In the genomic region with DNA sequence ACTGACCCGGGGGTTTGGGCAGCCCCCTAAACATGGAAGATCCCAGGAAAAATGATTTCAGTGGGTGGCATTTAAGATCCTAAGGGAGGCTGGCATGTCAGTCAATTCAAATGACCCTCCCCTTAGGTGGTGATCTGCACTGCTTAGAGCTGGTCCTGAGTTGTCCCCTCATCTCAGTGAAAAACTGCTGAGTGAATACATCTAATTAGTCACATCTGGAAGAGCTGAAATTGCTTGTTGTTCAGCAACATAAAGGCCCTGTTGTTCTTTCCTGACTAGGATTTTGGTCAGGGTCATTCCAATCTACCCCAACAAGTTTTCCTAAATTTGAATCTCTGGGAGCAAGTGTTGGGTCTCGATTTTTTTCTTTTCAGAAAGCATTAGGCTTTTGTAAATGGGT, we compare ENCODE assay signal across 14 cellular contexts.
DNase-seq lines count a peak whose midpoint lies in the region; ATAC-seq and TF ChIP-seq lines count a peak whose summit lies in the region.
"Had no signal": no experiment of that assay in that cellular context is flagged by ENCODE, and none has a peak within 500 bp of the region (broad histone marks: within the 10 kb centered on the region; RNA-seq: fewer than 3 reads in every experiment).

No MANE protein-coding gene starts in this region.

- no peaks in the 10 kb centered on the region for H4K20me1 ChIP-seq in GM23338 (replicated peaks; ENCODE audit: insufficient read depth)
- H4K20me1 ChIP-seq: BLaER1 had no signal

- H3K4me3 ChIP-seq in GM23338: no peak overlapping the region
- H3K4me3 ChIP-seq: BLaER1 had no signal

- H3K36me3 Mint-ChIP-seq in GM23338 (ENCODE audit: low read depth): no peaks in the 10 kb centered on the region
- H3K36me3 Mint-ChIP-seq: CD8-positive, alpha-beta memory T cell had no signal

- no peaks in the 10 kb centered on the region for H3K9me3 Mint-ChIP-seq in GM23338

- peaks cover 3% of the 10 kb centered on the region for H3K27me3 Mint-ChIP-seq in GM23338 (ENCODE audit: insufficient read depth, low read depth, poor library complexity)
- H3K27me3 Mint-ChIP-seq: CD8-positive, alpha-beta memory T cell had no signal

- no peaks in the 10 kb centered on the region for H3K79me2 ChIP-seq in GM23338 (replicated peaks; ENCODE audit: insufficient read depth)

- H3K4me1 Mint-ChIP-seq in GM23338: peaks cover 35% of the 10 kb centered on the region
- H3K4me1 Mint-ChIP-seq: CD8-positive, alpha-beta memory T cell had no signal

- peak overlapping the region; percentile 65; the same call in 1 of the 2 replicates for H2AFZ ChIP-seq in GM23338

- H3K27ac Mint-ChIP-seq in GM23338: no peak overlapping the region
- H3K27ac Mint-ChIP-seq: CD8-positive, alpha-beta memory T cell had no signal

- no peak for TF ChIP-seq CTCF in GM23338 (conservative IDR thresholded peaks at IDR 0.05; ENCODE audit: low read depth in 2 of 2)

- ATAC-seq in GM23338: peak; percentile 28; the same call in 1 of the 3 replicates
- ATAC-seq in sciatic nerve: peak; percentile 69

- H3K27ac ChIP-seq in GM23338 (ENCODE audit: low read depth): no peak overlapping the region
- H3K27ac ChIP-seq in cingulate gyrus (ENCODE audit: low read depth, low read length): peak overlapping the region; percentile 33
- H3K27ac ChIP-seq: BLaER1 had no signal

- DNase-seq in GM23338 (ENCODE audit: low spot score) (no peak), inferior parietal cortex (ENCODE audit: extremely low spot score) (peak; percentile 13), sciatic nerve (ENCODE audit: low spot score) (no peak), NCI-H446 (lab: John Stamatoyannopoulos, UW) (no peak), middle frontal gyrus (ENCODE audit: extremely low spot score, low spot score) (no peak)
- no peak for DNase-seq in stimulated activated CD8-positive, alpha-beta memory T cell treated with anti-CD3 and anti-CD28 coated beads, Interleukin-4, amount 100 ng/mL, for 48 hours
- DNase-seq: 8988T; AML-193; CD8-positive, alpha-beta memory T cell; DMS53; GF-D8; H7 had no signal

- H3K27me3 ChIP-seq in GM23338 (ENCODE audit: insufficient read depth): no peaks in the 10 kb centered on the region
- H3K27me3 ChIP-seq: BLaER1 had no signal

- H3K36me3 ChIP-seq in GM23338 (ENCODE audit: insufficient read depth): no peaks in the 10 kb centered on the region
- H3K36me3 ChIP-seq: BLaER1 had no signal

- H3K9me2 ChIP-seq in GM23338 (ENCODE audit: insufficient read depth): peaks cover 4% of the 10 kb centered on the region; the same call in 1 of the 2 replicates

- H3K4me2 ChIP-seq in GM23338: no peak overlapping the region
- H3K4me2 ChIP-seq: BLaER1 had no signal

- intact Hi-C loops in sciatic nerve (cut with DNase I): no loop called here

- H3F3A ChIP-seq in GM23338 (replicated peaks; ENCODE audit: low read depth): no peaks in the 10 kb centered on the region

- H3K4me1 ChIP-seq in GM23338 (ENCODE audit: insufficient read depth): peaks cover 29% of the 10 kb centered on the region
- H3K4me1 ChIP-seq: BLaER1 had no signal

- no peak overlapping the region for H3K4me3 Mint-ChIP-seq in GM23338
- H3K4me3 Mint-ChIP-seq: CD8-positive, alpha-beta memory T cell had no signal

TF ChIP-seq in GM23338, 12 proteins besides CTCF, POLR2A, EP300 and RAD21:
- TF ChIP-seq EZH2phosphoT487 (IDR thresholded peaks at IDR 0.05; ENCODE audit: unreplicated experiment): no peak
